In the genomic region with DNA sequence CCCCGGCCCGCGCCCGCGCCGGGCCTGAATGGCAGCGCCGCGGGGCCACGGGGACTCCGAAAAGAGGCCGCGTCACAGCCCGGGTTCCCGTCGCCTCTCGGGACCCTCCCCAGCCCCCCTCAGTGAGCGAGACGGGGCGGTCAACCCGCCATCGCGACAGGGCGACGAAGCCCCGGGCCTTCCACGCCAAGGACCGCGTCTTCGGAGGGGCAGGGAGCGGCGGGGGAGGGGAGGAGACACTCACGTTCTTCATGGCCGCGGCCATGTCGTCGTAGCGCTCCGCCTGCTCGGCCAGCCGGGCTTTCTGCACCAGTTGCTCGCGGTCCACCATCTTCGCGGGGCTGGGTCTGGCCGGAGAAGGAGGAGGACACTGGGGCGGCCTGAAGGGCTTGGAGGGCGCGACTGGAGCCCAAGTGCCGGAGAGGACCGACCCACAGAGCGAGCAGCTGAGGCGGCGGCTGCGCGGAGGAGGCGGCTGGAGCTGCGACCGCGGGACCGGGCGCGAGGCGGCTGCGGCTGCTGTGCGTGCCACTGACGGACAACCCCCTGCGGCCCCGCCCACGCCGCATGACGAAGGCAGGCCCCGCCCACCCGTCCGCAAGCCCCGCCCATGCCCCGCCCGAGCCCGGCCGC, we compare ENCODE assay signal across 8 cellular contexts. TPM values are rescaled to one million over a fixed set of nuclear protein-coding genes. Genes with fewer than 3 reads are reported as not detected.
DNase-seq lines count a peak whose midpoint lies in the region; ATAC-seq lines count a peak whose summit lies in the region.

A gene (minus strand): TSS at position 514 of the 633 bp plus-strand sequence. CDS start 183 bp downstream, at position 331.

- peaks cover 2 to 25% of the 10 kb centered on the region in 2 donors for H3K9me3 ChIP-seq in neuronal stem cell (replicated peaks in 1 of 2; ENCODE audit: control insufficient read depth in 2 of 2, insufficient read depth in 1 of 2, low read depth in 1 of 2, low read length in 2 of 2)

- no CpG with 5 or more reads among the region's 80 CpGs for WGBS in neuronal stem cell (ENCODE audit: extremely low coverage in 2 of 2, insufficient read length in 2 of 2, insufficient replicate concordance in 1 of 2), 2 donors

- H3K4me3 ChIP-seq in Jurkat, Clone E6-1 (ENCODE audit: low read length), result peak within 1 kb of the TSS; percentile 95
- peak within 1 kb of the TSS; percentile 72 to 95 for H3K4me3 ChIP-seq in neuronal stem cell (ENCODE audit: low read length in 2 of 2)

- H3K14ac ChIP-seq in neuronal stem cell (ENCODE audit: low read length), result peak within 1 kb of the TSS; percentile 97

- peak within 1 kb of the TSS; percentile 99 for H3K9ac ChIP-seq in neuronal stem cell (ENCODE audit: low read depth, low read length, poor library complexity)

- H2BK5ac ChIP-seq in neuronal stem cell (ENCODE audit: low read length), result peak within 1 kb of the TSS; percentile 97

- DNase-seq in EL (peak; percentile 84), SHP77 (lab: John Stamatoyannopoulos, UW) (peak; percentile 52 to 76), foreskin melanocyte (peak; percentile 75), neuronal stem cell (ENCODE audit: low spot score) (peak; percentile 90), substantia nigra (lab: John Stamatoyannopoulos, UW) (peak; percentile 81 to 100 (median 96))
- no peak for DNase-seq in Jurkat, Clone E6-1 (ENCODE audit: low read depth, low spot score)
- DNase-seq in activated naive CD4-positive, alpha-beta T cell (lab: John Stamatoyannopoulos, UW), result peak; percentile 92 to 95 (median 94)

- H4K91ac ChIP-seq in neuronal stem cell (ENCODE audit: low read depth, low read length, poor library complexity), result peak within 1 kb of the TSS; percentile 95

- H2BK15ac ChIP-seq in neuronal stem cell (ENCODE audit: low read length), result peak within 1 kb of the TSS; percentile 91

- no peak within 1 kb of the TSS for H4K8ac ChIP-seq in neuronal stem cell (ENCODE audit: low read depth, low read length)

- peak; percentile 65 for ATAC-seq in GM21717 (IDR thresholded peaks at IDR 0.05; ENCODE audit: unreplicated experiment)

- peak within 1 kb of the TSS; percentile 98 for H2AFZ ChIP-seq in neuronal stem cell (ENCODE audit: low read length)

- H3K79me1 ChIP-seq in neuronal stem cell (ENCODE audit: low read depth, low read length), result peaks cover 3% of the 10 kb centered on the region

- peak within 1 kb of the TSS; percentile 99 for H2AK5ac ChIP-seq in neuronal stem cell (ENCODE audit: low read depth, low read length)

- H3K4ac ChIP-seq in neuronal stem cell (ENCODE audit: low read length), result peak within 1 kb of the TSS; percentile 19

- peaks cover 5 to 39% of the 10 kb centered on the region in 2 donors for H3K36me3 ChIP-seq in neuronal stem cell (replicated peaks in 1 of 2; ENCODE audit: control insufficient read depth in 2 of 2, insufficient read depth in 2 of 2, low read length in 2 of 2)

- H2BK12ac ChIP-seq in neuronal stem cell (ENCODE audit: low read length), result peak within 1 kb of the TSS; percentile 58

- H3K18ac ChIP-seq in neuronal stem cell (ENCODE audit: low read length), result peak within 1 kb of the TSS; percentile 99

- peak within 1 kb of the TSS; percentile 71 for H3K27ac ChIP-seq in neuronal stem cell (replicated peaks; ENCODE audit: low read length)
- peak within 1 kb of the TSS; percentile 99 for H3K27ac ChIP-seq in substantia nigra (ENCODE audit: low read depth, low read length, poor library complexity, severe bottlenecking)

- peak within 1 kb of the TSS; percentile 60 for H3K4me2 ChIP-seq in neuronal stem cell (ENCODE audit: insufficient read depth, low read length, poor library complexity, severe bottlenecking)

- H2BK120ac ChIP-seq in neuronal stem cell (ENCODE audit: low read depth, low read length), result peak within 1 kb of the TSS; percentile 56

- peak within 1 kb of the TSS; percentile 100 for H3K23ac ChIP-seq in neuronal stem cell (ENCODE audit: low read depth, low read length, poor library complexity)

- peaks cover 6 to 9% of the 10 kb centered on the region in 2 donors for H3K4me1 ChIP-seq in neuronal stem cell (ENCODE audit: control insufficient read depth in 2 of 2, insufficient read depth in 1 of 2, low read depth in 1 of 2, low read length in 2 of 2)

- H3K27me3 ChIP-seq in neuronal stem cell (ENCODE audit: control insufficient read depth in 3 of 3, insufficient read depth in 3 of 3, low read depth in 1 of 3, low read length in 3 of 3), result no peaks in the 10 kb centered on the region

RNA-seq across cellular contexts. Expression of the gene that starts here (rescaled TPM):
- 87.8 TPM for polyA plus RNA-seq in Jurkat, Clone E6-1 (2012; ENCODE audit: insufficient read depth, insufficient read length)
- polyA plus RNA-seq in neuronal stem cell (2013, experiment 1 of 2), result 115 TPM
- 115 TPM for polyA plus RNA-seq in neuronal stem cell (2013, experiment 2 of 2)
